24 cellular contexts compared by ENCODE assay signal in genomic region chr3:184798120-184798519, GRCh38.
"Had no signal": no experiment of that assay in that cellular context is flagged by ENCODE, and none has a peak within 500 bp of the region (broad histone marks: within the 10 kb centered on the region; RNA-seq: fewer than 3 reads in every experiment).

No MANE protein-coding gene starts in this region.

- H3K9me3 ChIP-seq: heart left ventricle, left lung, mucosa of descending colon, ovary, tibial nerve, upper lobe of left lung had no signal

- H3K27ac ChIP-seq: heart left ventricle, left lung, ovary, skin epidermis, tibial nerve, upper lobe of left lung had no signal

- H3K36me3 ChIP-seq: heart left ventricle, left lung, ovary, tibial nerve, upper lobe of left lung had no signal

- H3K4me3 ChIP-seq: heart left ventricle, left lung, lung, mucosa of descending colon, ovary, skin epidermis, tibial nerve, upper lobe of left lung had no signal

- DNase-seq: heart left ventricle; hypothalamus; immature natural killer cell; kidney; left colon; left lung; mesendoderm; midbrain; mucosa of descending colon; naive thymus-derived CD4-positive, alpha-beta T cell; ovary; right cardiac atrium; stimulated activated CD4-positive, alpha-beta T cell treated with anti-CD3 and anti-CD28 coated beads, Interleukin-12 subunit alpha, Interleukin-12 subunit beta, amount 100 ng/mL, for 4 hours; stimulated activated CD4-positive, alpha-beta T cell treated with anti-CD3 and anti-CD28 coated beads, Interleukin-15, amount 100 ng/mL, for 24 hours; stimulated activated CD4-positive, alpha-beta T cell treated with anti-CD3 and anti-CD28 coated beads, Interleukin-2, amount 100 ng/mL, for 24 hours; stimulated activated CD4-positive, alpha-beta T cell treated with anti-CD3 and anti-CD28 coated beads, Interleukin-4, amount 100 ng/mL, for 1 hour; stimulated activated naive B cell treated with anti-CD40 and anti-IgM and Interleukin-4, amounts not matched to agents 10 μg/mL and 1 μg/mL and 100 μg/mL, for 72 hours; stimulated activated naive CD8-positive, alpha-beta T cell treated with anti-CD3 and anti-CD28 coated beads, Interleukin-15, Interleukin-2, amounts not matched to agents 100 U/mL and 50 U/mL, for 24 hours; upper lobe of left lung had no signal

- H3K27me3 ChIP-seq: ovary, upper lobe of left lung had no signal

- ATAC-seq: heart left ventricle; left colon; left lung; naive thymus-derived CD4-positive, alpha-beta T cell; natural killer cell treated with Interleukin-12 subunit alpha and Interleukin-12 subunit beta and Interleukin-15 and Interleukin-18, amount 100 ng/mL, for 72 hours; right cardiac atrium; sciatic nerve; stimulated activated naive B cell treated with anti-CD40 and anti-IgM and Interleukin-4, amounts not matched to agents 10 μg/mL and 1 μg/mL and 100 μg/mL, for 72 hours; stimulated activated naive CD8-positive, alpha-beta T cell treated with anti-CD3 and anti-CD28 coated beads, Interleukin-15, Interleukin-2, amounts not matched to agents 100 U/mL and 50 U/mL, for 24 hours had no signal

- H3K4me1 ChIP-seq: heart left ventricle, tibial nerve, upper lobe of left lung had no signal
